ENCODE assay signal across 8 cellular contexts in genomic region chr6:3068329-3069223, GRCh38. TPM values are rescaled to one million over a fixed set of nuclear protein-coding genes. Genes with fewer than 3 reads are reported as not detected.
A peak's percentile ranks its signal among the peaks of the same experiment; 100 is the strongest.
DNase-seq lines count a peak whose midpoint lies in the region; ATAC-seq and TF ChIP-seq lines count a peak whose summit lies in the region.

TSS of gene RIPK1 (plus strand) at chr6:3068494. CDS start at chr6:3076824, 8,330 bp downstream.

- peak within 1 kb of the TSS; percentile 98 for H3K18ac ChIP-seq in neuronal stem cell (ENCODE audit: low read length)

- H3K4me3 ChIP-seq in LNCaP clone FGC (ENCODE audit: low read depth, low read length) (peak within 1 kb of the TSS; percentile 76), SJCRH30 (peak within 1 kb of the TSS; percentile 96), neuronal stem cell (ENCODE audit: low read length in 2 of 2) (peak within 1 kb of the TSS; percentile 80 to 98)

- peak within 1 kb of the TSS; percentile 61 for H2BK120ac ChIP-seq in neuronal stem cell (ENCODE audit: low read depth, low read length)

- no peak within 1 kb of the TSS for H4K91ac ChIP-seq in neuronal stem cell (ENCODE audit: low read depth, low read length, poor library complexity)

- H2AFZ ChIP-seq in neuronal stem cell (ENCODE audit: low read length): peak within 1 kb of the TSS; percentile 97

- H3K27me3 ChIP-seq in SJCRH30 (no peaks in the 10 kb centered on the region), foreskin keratinocyte (no peaks in the 10 kb centered on the region), neuronal stem cell (ENCODE audit: control insufficient read depth in 3 of 3, insufficient read depth in 3 of 3, low read depth in 1 of 3, low read length in 3 of 3) (peaks cover 0 to 2% (median 0%) of the 10 kb centered on the region in 3 experiments)

- H3K9ac ChIP-seq in neuronal stem cell (ENCODE audit: low read depth, low read length, poor library complexity): peak within 1 kb of the TSS; percentile 94

- H3K4ac ChIP-seq in neuronal stem cell (ENCODE audit: low read length): no peak within 1 kb of the TSS

- H3K36me3 ChIP-seq in SJCRH30 (no peaks in the 10 kb centered on the region), neuronal stem cell (replicated peaks in 1 of 2; ENCODE audit: control insufficient read depth in 2 of 2, insufficient read depth in 2 of 2, low read length in 2 of 2) (peaks cover 0 to 12% of the 10 kb centered on the region in 2 donors)

- H3K27ac ChIP-seq in SJCRH30 (peak within 1 kb of the TSS; percentile 92), foreskin keratinocyte (peak within 1 kb of the TSS; percentile 85), neuronal stem cell (replicated peaks; ENCODE audit: low read length) (peak within 1 kb of the TSS; percentile 91), substantia nigra (ENCODE audit: low read depth, low read length, poor library complexity, severe bottlenecking) (peak within 1 kb of the TSS; percentile 96)

- H3K9me3 ChIP-seq in SJCRH30 (replicated peaks) (no peaks in the 10 kb centered on the region), neuronal stem cell (replicated peaks in 1 of 2; ENCODE audit: control insufficient read depth in 2 of 2, insufficient read depth in 1 of 2, low read depth in 1 of 2, low read length in 2 of 2) (peaks cover 2 to 17% of the 10 kb centered on the region in 2 donors)

- DNase-seq in GDM1 (lab: John Stamatoyannopoulos, UW): peak; percentile 84
- DNase-seq in H4 (ENCODE audit: low spot score): peak; percentile 77
- DNase-seq in LNCaP clone FGC (ENCODE audit: low read depth): peak; percentile 62
- peak; percentile 83 to 88 for DNase-seq in SJCRH30
- DNase-seq in activated gamma-delta T cell treated with anti-CD3 and anti-CD28 coated beads, Interleukin-2, amount 50 U/mL, for 16 hours (ENCODE audit: low read depth): peak; percentile 92
- peak; percentile 71 to 82 for DNase-seq in foreskin keratinocyte
- DNase-seq in neuronal stem cell (ENCODE audit: low spot score): peak; percentile 77
- peak; percentile 56 to 96 (median 88) for DNase-seq in substantia nigra (lab: John Stamatoyannopoulos, UW)

- TF ChIP-seq CTCF in LNCaP clone FGC (IDR thresholded peaks at IDR 0.05; ENCODE audit: control insufficient read depth, extremely low read depth, insufficient read depth): peak; percentile 56
- peak; percentile 73 for TF ChIP-seq CTCF in foreskin keratinocyte (conservative IDR thresholded peaks at IDR 0.05)

- H3K14ac ChIP-seq in neuronal stem cell (ENCODE audit: low read length): no peak within 1 kb of the TSS

- peaks cover 3% of the 10 kb centered on the region for H3K79me1 ChIP-seq in neuronal stem cell (ENCODE audit: low read depth, low read length)

- H3K23ac ChIP-seq in neuronal stem cell (ENCODE audit: low read depth, low read length, poor library complexity): peak within 1 kb of the TSS; percentile 98

- H2AK5ac ChIP-seq in neuronal stem cell (ENCODE audit: low read depth, low read length): peak within 1 kb of the TSS; percentile 78

- WGBS in neuronal stem cell (ENCODE audit: extremely low coverage in 2 of 2, insufficient read length in 2 of 2, insufficient replicate concordance in 1 of 2), 2 donors: no CpG with 5 or more reads among the region's 112 CpGs

- H2BK12ac ChIP-seq in neuronal stem cell (ENCODE audit: low read length): peak within 1 kb of the TSS; percentile 58

- H3K4me1 ChIP-seq in SJCRH30 (no peaks in the 10 kb centered on the region), foreskin keratinocyte (peaks cover 9% of the 10 kb centered on the region), neuronal stem cell (ENCODE audit: control insufficient read depth in 2 of 2, insufficient read depth in 1 of 2, low read depth in 1 of 2, low read length in 2 of 2) (peaks cover 0 to 1% of the 10 kb centered on the region in 2 donors)

- ATAC-seq in foreskin keratinocyte: peak; percentile 86

- H2BK15ac ChIP-seq in neuronal stem cell (ENCODE audit: low read length): peak within 1 kb of the TSS; percentile 94

- H4K8ac ChIP-seq in neuronal stem cell (ENCODE audit: low read depth, low read length): peak within 1 kb of the TSS; percentile 3

- H2BK5ac ChIP-seq in neuronal stem cell (ENCODE audit: low read length): peak within 1 kb of the TSS; percentile 97

- H3K4me2 ChIP-seq in neuronal stem cell (ENCODE audit: insufficient read depth, low read length, poor library complexity, severe bottlenecking): peak within 1 kb of the TSS; percentile 80

RNA-seq across cellular contexts. Expression of gene RIPK1, which starts in this region (rescaled TPM):
- 10.1 and 14.2 TPM in 2 replicates for total RNA-seq in H4 (2014; rRNA removed; shearing (Covaris generic))
- total RNA-seq in SJCRH30 (2014; rRNA removed; shearing (Covaris generic)): 6.1 and 7.3 TPM in 2 replicates
- total RNA-seq in foreskin keratinocyte: 18.6 and 18.8 TPM in 2 replicates
- 9.1 and 9.3 TPM in 2 replicates for polyA plus RNA-seq in foreskin keratinocyte
- polyA plus RNA-seq in neuronal stem cell (2013, experiment 1 of 2): 4.6 TPM
- polyA plus RNA-seq in neuronal stem cell (2013, experiment 2 of 2): 4.5 TPM

Comparison
In these comparisons a context has a peak if more than half of its experiments do, and no peak if none do; other contexts are left out.
1. Peak in every context shown above with its lines: DNase-seq, ATAC-seq, H3K4me3 ChIP-seq and H3K27ac ChIP-seq.